1 cellular context compared by ENCODE assay signal in genomic region chr9:109794361-109795012, GRCh38.
TF ChIP-seq lines count a peak whose summit lies in the region.

No MANE protein-coding gene starts in this region.

TF ChIP-seq in SK-N-SH treated with all-trans-retinoic acid at 6 μM for 48 hours, 23 proteins besides CTCF, POLR2A, EP300 and RAD21 (continued from another document):
- TF ChIP-seq POU6F1 (CRISPR knock-in tag; IDR thresholded peaks at IDR 0.05; ENCODE audit: borderline replicate concordance, low read depth) (no peak), PATZ1 (CRISPR knock-in tag; IDR thresholded peaks at IDR 0.05; ENCODE audit: borderline replicate concordance) (no peak), ESRRG (CRISPR knock-in tag; IDR thresholded peaks at IDR 0.05) (no peak), ZNF8 (CRISPR knock-in tag; IDR thresholded peaks at IDR 0.05) (no peak), TCF4 (CRISPR knock-in tag; IDR thresholded peaks at IDR 0.05; ENCODE audit: borderline replicate concordance) (no peak), ISL1 (CRISPR knock-in tag; IDR thresholded peaks at IDR 0.05) (no peak)
TF ChIP-seq in SK-N-SH treated with all-trans-retinoic acid at 6 μM for 48 hours: peak in this region for 0.
